Comparison of ENCODE assay signal across 8 cellular contexts in the genomic region with DNA sequence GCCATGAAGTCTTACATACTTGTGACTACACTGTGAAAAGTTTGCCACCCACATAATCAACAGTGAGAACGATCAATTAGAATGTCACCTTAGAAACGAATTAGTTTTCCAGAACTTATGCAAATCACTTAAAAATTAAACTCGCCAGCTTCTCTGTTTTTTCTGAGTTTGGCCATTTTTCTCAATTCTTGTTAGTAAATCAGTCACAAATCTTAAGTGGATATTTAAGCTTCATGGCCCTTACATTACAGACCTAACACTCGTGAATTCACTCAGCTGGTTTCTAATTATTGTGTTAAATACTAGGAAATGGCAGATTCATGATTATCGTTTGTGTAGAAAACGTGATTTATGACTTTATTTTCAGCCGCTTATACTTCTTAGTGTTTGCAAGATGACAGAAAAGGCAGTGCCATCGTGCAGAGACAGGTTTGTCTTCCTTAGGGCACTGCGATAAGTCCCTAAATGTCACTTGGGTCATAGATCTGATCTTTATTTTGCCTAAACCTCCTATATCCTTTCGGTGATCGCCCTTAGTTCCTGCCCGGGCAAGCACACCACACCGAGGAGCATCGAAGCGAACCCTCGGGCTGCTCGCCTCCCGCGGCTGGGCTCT. TPM values are rescaled to one million over a fixed set of nuclear protein-coding genes. Genes with fewer than 3 reads are reported as not detected.
A peak's percentile ranks its signal among the peaks of the same experiment; 100 is the strongest.
DNase-seq lines count a peak whose midpoint lies in the region; ATAC-seq, FAIRE-seq and TF ChIP-seq lines count a peak whose summit lies in the region.

No MANE protein-coding gene starts in this region.

- no peaks in the 10 kb centered on the region for H3K36me3 ChIP-seq in SJCRH30

- TF ChIP-seq CTCF in A549 (IDR thresholded peaks at IDR 0.05) (no peak), foreskin fibroblast (IDR thresholded peaks at IDR 0.05; ENCODE audit: low read depth, low read length) (no peak)

- H3K4me3 ChIP-seq in A549 (peak overlapping the region; percentile 48), SJCRH30 (peak overlapping the region; percentile 67), foreskin fibroblast (ENCODE audit: low read depth in 1 of 2, low read length in 2 of 2) (peak overlapping the region; percentile 41 to 48), skeletal muscle cell (ENCODE audit: low read depth, low read length) (peak overlapping the region; percentile 58)

- no peak for TF ChIP-seq POLR2A in A549 (IDR thresholded peaks at IDR 0.05; ENCODE audit: low read length)

- DNase-seq in A549 (ENCODE audit: low read depth in 1 of 2, low spot score in 1 of 2) (no peak), SJCRH30 (no peak), foreskin fibroblast (peak; percentile 20 to 74), skeletal muscle cell (ENCODE audit: low read depth) (no peak), SHP77 treated with DMSO at 0.1 percent for 48 hours (lab: John Stamatoyannopoulos, UW) (no peak), NCI-H1930 (lab: John Stamatoyannopoulos, UW) (no peak), NCI-H128 (lab: John Stamatoyannopoulos, UW; ENCODE audit: unreplicated experiment) (no peak)

- POLR2A ChIA-PET in A549 (lab: Yijun Ruan, JAX): no interaction called here

- H3K4me1 ChIP-seq in A549: peaks cover 7% of the 10 kb centered on the region; the same call in 1 of the 3 replicates
- H3K4me1 ChIP-seq in SJCRH30: peaks cover 44% of the 10 kb centered on the region

- H3K9me3 ChIP-seq in A549: no peaks in the 10 kb centered on the region
- no peaks in the 10 kb centered on the region for H3K9me3 ChIP-seq in SJCRH30 (replicated peaks)

- TF ChIP-seq RAD21 in A549 (conservative IDR thresholded peaks at IDR 0.05 in 1 of 2, IDR thresholded peaks at IDR 0.05 in 1 of 2): no peak

- peak in 1 of 2 experiments; percentile 31; a peak in 1 of 6 replicates for ATAC-seq in A549
- ATAC-seq in GM21390 (IDR thresholded peaks at IDR 0.05; ENCODE audit: unreplicated experiment): peak; percentile 37

- FAIRE-seq in A549 (lab: Jason Lieb, UNC): no peak

- H3K27me3 ChIP-seq in SJCRH30: no peaks in the 10 kb centered on the region

- WGBS in A549 (ENCODE audit: missing lambda C conversion rate): 30% methylated on average over 15 of the region's 19 CpGs

- H3K27ac ChIP-seq in A549 (peak overlapping the region in 1 of 2 experiments; percentile 56; a peak in 1 of 6 replicates), SJCRH30 (peak overlapping the region; percentile 96)

- TF ChIP-seq EP300 in A549 (IDR thresholded peaks at IDR 0.05): no peak

- peak overlapping the region; percentile 98 for H3K4me2 ChIP-seq in A549

- CTCF ChIA-PET in A549 (lab: Yijun Ruan, JAX): interaction anchor here (1.2 kb wide), 1 partner anchor 9 kb away, joined by 4 read pairs; no protein-coding TSS in a partner anchor

TF ChIP-seq in A549, 52 proteins besides CTCF, POLR2A, EP300 and RAD21:
- no peak for TF ChIP-seq NFE2L2 (conservative IDR thresholded peaks at IDR 0.05; ENCODE audit: low read length)
- TF ChIP-seq, protein P1, sequence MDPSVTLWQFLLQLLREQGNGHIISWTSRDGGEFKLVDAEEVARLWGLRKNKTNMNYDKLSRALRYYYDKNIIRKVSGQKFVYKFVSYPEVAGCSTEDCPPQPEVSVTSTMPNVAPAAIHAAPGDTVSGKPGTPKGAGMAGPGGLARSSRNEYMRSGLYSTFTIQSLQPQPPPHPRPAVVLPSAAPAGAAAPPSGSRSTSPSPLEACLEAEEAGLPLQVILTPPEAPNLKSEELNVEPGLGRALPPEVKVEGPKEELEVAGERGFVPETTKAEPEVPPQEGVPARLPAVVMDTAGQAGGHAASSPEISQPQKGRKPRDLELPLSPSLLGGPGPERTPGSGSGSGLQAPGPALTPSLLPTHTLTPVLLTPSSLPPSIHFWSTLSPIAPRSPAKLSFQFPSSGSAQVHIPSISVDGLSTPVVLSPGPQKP (IDR thresholded peaks at IDR 0.05; ENCODE audit: low read depth, low read length): no peak
- no peak for TF ChIP-seq MAZ (IDR thresholded peaks at IDR 0.05; ENCODE audit: borderline replicate concordance, low read depth, low read length)
- no peak for TF ChIP-seq HOXB13 (CRISPR knock-in tag; IDR thresholded peaks at IDR 0.05; ENCODE audit: low read depth)
- TF ChIP-seq EHF (CRISPR knock-in tag; IDR thresholded peaks at IDR 0.05): no peak
- TF ChIP-seq CBX8 (IDR thresholded peaks at IDR 0.05): no peak
- no peak for TF ChIP-seq NPAS2 (CRISPR knock-in tag; IDR thresholded peaks at IDR 0.05; ENCODE audit: borderline replicate concordance)
- TF ChIP-seq, protein P2, sequence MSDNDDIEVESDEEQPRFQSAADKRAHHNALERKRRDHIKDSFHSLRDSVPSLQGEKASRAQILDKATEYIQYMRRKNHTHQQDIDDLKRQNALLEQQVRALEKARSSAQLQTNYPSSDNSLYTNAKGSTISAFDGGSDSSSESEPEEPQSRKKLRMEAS (IDR thresholded peaks at IDR 0.05): no peak
- TF ChIP-seq, protein P3, sequence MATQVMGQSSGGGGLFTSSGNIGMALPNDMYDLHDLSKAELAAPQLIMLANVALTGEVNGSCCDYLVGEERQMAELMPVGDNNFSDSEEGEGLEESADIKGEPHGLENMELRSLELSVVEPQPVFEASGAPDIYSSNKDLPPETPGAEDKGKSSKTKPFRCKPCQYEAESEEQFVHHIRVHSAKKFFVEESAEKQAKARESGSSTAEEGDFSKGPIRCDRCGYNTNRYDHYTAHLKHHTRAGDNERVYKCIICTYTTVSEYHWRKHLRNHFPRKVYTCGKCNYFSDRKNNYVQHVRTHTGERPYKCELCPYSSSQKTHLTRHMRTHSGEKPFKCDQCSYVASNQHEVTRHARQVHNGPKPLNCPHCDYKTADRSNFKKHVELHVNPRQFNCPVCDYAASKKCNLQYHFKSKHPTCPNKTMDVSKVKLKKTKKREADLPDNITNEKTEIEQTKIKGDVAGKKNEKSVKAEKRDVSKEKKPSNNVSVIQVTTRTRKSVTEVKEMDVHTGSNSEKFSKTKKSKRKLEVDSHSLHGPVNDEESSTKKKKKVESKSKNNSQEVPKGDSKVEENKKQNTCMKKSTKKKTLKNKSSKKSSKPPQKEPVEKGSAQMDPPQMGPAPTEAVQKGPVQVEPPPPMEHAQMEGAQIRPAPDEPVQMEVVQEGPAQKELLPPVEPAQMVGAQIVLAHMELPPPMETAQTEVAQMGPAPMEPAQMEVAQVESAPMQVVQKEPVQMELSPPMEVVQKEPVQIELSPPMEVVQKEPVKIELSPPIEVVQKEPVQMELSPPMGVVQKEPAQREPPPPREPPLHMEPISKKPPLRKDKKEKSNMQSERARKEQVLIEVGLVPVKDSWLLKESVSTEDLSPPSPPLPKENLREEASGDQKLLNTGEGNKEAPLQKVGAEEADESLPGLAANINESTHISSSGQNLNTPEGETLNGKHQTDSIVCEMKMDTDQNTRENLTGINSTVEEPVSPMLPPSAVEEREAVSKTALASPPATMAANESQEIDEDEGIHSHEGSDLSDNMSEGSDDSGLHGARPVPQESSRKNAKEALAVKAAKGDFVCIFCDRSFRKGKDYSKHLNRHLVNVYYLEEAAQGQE (IDR thresholded peaks at IDR 0.05): no peak
- no peak for TF ChIP-seq NR3C1 (IDR thresholded peaks at IDR 0.05)
- TF ChIP-seq GATA3 (IDR thresholded peaks at IDR 0.05; ENCODE audit: borderline replicate concordance): no peak
- TF ChIP-seq CBX2 (IDR thresholded peaks at IDR 0.05; ENCODE audit: borderline replicate concordance, low read depth): no peak
- TF ChIP-seq CEBPB (IDR thresholded peaks at IDR 0.05): no peak

RNA-seq across cellular contexts. Expression of a gene that starts 0.6 kb away (rescaled TPM):
- polyA plus RNA-seq in A549 (2011; rRNA removed): 0.03 and 0.04 TPM in 2 replicates
- polyA plus RNA-seq in A549 (2012; cell fraction: cytosol; rRNA removed): 0.01 TPM in 2 replicates
- 0.01 and 0.04 TPM in 2 replicates for polyA plus RNA-seq in A549 (2012; cell fraction: nucleus; rRNA removed)
- polyA plus RNA-seq in A549 (2017; fragmentation: RNase III; extraction: RNeasy Plus Mini Kit Qiagen cat#74134 plus additional on column Dnase treatment): 0.01 to 0.04 TPM in 2 of 3 replicates, not detected in the other
- 0.10 TPM in 1 of 2 replicates, not detected in the other for polyA minus RNA-seq in A549 (2011; rRNA and poly(A)+ RNA removed)
- total RNA-seq in SJCRH30 (2014; rRNA removed; shearing (Covaris generic)): 60.9 and 65.2 TPM in 2 replicates

Comparison
In these comparisons a context has a peak if more than half of its experiments do, and no peak if none do; other contexts are left out.
1. DNase-seq: peak in foreskin fibroblast (2 of 2); none in A549 (0 of 2), SJCRH30 (0 of 2), skeletal muscle cell (single experiment), SHP77 treated with DMSO at 0.1 percent for 48 hours (single experiment), NCI-H1930 (0 of 2) and NCI-H128 (single experiment).
2. Peak in every context shown above with its lines, with median percentiles within 50 percentile points of each other: H3K4me3 ChIP-seq.